Comparison of ENCODE assay signal across 1 cellular context in the genomic region with DNA sequence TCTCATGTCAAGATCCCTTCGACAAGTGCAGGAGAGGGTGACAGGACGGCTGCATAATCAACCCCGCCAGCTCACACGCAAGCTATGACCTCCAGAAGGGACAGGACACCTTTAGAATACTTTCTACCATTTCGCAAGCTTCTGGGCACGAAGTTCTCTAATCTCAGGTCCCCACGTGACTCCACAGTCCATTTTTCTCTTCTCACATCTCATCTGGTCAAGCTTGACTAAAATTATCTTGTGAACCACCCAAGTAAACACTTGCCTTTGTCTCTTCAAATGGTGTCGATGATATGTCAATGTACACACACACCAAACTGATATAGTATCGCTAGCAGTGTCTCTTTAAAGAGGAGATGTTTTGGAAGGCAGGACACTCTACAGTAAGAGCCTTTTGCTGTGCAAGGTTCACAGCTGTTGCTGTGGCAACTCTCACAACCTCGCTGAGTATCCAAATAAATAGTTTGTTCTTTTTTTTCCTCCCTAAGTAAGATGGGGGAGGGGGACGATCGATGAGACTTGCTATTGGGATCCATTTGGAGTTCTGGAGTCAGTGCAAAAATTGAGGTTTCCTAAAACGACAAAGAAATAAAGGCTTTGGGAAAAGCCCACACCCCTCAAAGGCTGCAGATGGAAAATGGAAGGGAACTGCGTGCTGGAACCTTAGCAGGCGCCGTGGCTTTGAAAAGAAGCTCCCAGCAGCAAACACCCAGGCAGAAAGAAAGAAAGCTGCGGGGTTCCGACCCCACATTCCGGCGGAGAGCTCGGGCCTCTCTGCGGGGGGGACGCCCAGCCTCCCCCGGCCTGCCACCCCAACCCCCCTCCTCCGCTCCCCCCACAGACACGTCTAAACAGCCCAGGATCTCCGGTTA.
TF ChIP-seq lines count a peak whose summit lies in the region.

No MANE protein-coding gene starts in this region.

TF ChIP-seq in HepG2, 621 proteins besides CTCF, POLR2A, EP300 and RAD21 (continued from another document and continues in another):
- TF ChIP-seq, protein P1, sequence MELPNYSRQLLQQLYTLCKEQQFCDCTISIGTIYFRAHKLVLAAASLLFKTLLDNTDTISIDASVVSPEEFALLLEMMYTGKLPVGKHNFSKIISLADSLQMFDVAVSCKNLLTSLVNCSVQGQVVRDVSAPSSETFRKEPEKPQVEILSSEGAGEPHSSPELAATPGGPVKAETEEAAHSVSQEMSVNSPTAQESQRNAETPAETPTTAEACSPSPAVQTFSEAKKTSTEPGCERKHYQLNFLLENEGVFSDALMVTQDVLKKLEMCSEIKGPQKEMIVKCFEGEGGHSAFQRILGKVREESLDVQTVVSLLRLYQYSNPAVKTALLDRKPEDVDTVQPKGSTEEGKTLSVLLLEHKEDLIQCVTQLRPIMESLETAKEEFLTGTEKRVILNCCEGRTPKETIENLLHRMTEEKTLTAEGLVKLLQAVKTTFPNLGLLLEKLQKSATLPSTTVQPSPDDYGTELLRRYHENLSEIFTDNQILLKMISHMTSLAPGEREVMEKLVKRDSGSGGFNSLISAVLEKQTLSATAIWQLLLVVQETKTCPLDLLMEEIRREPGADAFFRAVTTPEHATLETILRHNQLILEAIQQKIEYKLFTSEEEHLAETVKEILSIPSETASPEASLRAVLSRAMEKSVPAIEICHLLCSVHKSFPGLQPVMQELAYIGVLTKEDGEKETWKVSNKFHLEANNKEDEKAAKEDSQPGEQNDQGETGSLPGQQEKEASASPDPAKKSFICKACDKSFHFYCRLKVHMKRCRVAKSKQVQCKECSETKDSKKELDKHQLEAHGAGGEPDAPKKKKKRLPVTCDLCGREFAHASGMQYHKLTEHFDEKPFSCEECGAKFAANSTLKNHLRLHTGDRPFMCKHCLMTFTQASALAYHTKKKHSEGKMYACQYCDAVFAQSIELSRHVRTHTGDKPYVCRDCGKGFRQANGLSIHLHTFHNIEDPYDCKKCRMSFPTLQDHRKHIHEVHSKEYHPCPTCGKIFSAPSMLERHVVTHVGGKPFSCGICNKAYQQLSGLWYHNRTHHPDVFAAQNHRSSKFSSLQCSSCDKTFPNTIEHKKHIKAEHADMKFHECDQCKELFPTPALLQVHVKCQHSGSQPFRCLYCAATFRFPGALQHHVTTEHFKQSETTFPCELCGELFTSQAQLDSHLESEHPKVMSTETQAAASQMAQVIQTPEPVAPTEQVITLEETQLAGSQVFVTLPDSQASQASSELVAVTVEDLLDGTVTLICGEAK (IDR thresholded peaks at IDR 0.05) = no peak
- TF ChIP-seq, protein P1 (CRISPR knock-in tag; IDR thresholded peaks at IDR 0.05) = no peak
- no peak for TF ChIP-seq HNRNPL (IDR thresholded peaks at IDR 0.05; ENCODE audit: low read depth, low read length)
- no peak for TF ChIP-seq ZNF766 (CRISPR knock-in tag; IDR thresholded peaks at IDR 0.05; ENCODE audit: borderline replicate concordance)
- TF ChIP-seq SALL1 (CRISPR knock-in tag; IDR thresholded peaks at IDR 0.05) = no peak; the same call in 1 of the 2 replicates
- TF ChIP-seq ZBTB38 (CRISPR knock-in tag; IDR thresholded peaks at IDR 0.05) = no peak
- TF ChIP-seq, protein P2, sequence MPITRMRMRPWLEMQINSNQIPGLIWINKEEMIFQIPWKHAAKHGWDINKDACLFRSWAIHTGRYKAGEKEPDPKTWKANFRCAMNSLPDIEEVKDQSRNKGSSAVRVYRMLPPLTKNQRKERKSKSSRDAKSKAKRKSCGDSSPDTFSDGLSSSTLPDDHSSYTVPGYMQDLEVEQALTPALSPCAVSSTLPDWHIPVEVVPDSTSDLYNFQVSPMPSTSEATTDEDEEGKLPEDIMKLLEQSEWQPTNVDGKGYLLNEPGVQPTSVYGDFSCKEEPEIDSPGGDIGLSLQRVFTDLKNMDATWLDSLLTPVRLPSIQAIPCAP (CRISPR knock-in tag; IDR thresholded peaks at IDR 0.05; ENCODE audit: low read depth) = no peak
- TF ChIP-seq HOXA7 (CRISPR knock-in tag; IDR thresholded peaks at IDR 0.05) = no peak
- TF ChIP-seq HCFC1 (IDR thresholded peaks at IDR 0.05; ENCODE audit: low read depth, low read length) = no peak
- no peak for TF ChIP-seq CHD4 (IDR thresholded peaks at IDR 0.05; ENCODE audit: borderline replicate concordance, low read length)
- TF ChIP-seq, protein P3, sequence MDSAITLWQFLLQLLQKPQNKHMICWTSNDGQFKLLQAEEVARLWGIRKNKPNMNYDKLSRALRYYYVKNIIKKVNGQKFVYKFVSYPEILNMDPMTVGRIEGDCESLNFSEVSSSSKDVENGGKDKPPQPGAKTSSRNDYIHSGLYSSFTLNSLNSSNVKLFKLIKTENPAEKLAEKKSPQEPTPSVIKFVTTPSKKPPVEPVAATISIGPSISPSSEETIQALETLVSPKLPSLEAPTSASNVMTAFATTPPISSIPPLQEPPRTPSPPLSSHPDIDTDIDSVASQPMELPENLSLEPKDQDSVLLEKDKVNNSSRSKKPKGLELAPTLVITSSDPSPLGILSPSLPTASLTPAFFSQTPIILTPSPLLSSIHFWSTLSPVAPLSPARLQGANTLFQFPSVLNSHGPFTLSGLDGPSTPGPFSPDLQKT (CRISPR knock-in tag; IDR thresholded peaks at IDR 0.05; ENCODE audit: borderline replicate concordance) = no peak
- TF ChIP-seq, protein P4, sequence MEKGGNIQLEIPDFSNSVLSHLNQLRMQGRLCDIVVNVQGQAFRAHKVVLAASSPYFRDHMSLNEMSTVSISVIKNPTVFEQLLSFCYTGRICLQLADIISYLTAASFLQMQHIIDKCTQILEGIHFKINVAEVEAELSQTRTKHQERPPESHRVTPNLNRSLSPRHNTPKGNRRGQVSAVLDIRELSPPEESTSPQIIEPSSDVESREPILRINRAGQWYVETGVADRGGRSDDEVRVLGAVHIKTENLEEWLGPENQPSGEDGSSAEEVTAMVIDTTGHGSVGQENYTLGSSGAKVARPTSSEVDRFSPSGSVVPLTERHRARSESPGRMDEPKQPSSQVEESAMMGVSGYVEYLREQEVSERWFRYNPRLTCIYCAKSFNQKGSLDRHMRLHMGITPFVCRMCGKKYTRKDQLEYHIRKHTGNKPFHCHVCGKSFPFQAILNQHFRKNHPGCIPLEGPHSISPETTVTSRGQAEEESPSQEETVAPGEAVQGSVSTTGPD (CRISPR knock-in tag; IDR thresholded peaks at IDR 0.05) = no peak
- TF ChIP-seq ZNF569 (CRISPR knock-in tag; IDR thresholded peaks at IDR 0.05; ENCODE audit: borderline replicate concordance) = no peak
- no peak for TF ChIP-seq FOXO1 (CRISPR knock-in tag; IDR thresholded peaks at IDR 0.05)
- no peak for TF ChIP-seq MAF1 (CRISPR knock-in tag; IDR thresholded peaks at IDR 0.05; ENCODE audit: borderline replicate concordance)
- no peak for TF ChIP-seq EEA1 (CRISPR knock-in tag; IDR thresholded peaks at IDR 0.05; ENCODE audit: borderline replicate concordance)
- no peak for TF ChIP-seq CBX1 (IDR thresholded peaks at IDR 0.05; ENCODE audit: low read depth)
- TF ChIP-seq, protein P5, sequence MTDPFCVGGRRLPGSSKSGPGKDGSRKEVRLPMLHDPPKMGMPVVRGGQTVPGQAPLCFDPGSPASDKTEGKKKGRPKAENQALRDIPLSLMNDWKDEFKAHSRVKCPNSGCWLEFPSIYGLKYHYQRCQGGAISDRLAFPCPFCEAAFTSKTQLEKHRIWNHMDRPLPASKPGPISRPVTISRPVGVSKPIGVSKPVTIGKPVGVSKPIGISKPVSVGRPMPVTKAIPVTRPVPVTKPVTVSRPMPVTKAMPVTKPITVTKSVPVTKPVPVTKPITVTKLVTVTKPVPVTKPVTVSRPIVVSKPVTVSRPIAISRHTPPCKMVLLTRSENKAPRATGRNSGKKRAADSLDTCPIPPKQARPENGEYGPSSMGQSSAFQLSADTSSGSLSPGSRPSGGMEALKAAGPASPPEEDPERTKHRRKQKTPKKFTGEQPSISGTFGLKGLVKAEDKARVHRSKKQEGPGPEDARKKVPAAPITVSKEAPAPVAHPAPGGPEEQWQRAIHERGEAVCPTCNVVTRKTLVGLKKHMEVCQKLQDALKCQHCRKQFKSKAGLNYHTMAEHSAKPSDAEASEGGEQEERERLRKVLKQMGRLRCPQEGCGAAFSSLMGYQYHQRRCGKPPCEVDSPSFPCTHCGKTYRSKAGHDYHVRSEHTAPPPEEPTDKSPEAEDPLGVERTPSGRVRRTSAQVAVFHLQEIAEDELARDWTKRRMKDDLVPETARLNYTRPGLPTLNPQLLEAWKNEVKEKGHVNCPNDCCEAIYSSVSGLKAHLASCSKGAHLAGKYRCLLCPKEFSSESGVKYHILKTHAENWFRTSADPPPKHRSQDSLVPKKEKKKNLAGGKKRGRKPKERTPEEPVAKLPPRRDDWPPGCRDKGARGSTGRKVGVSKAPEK (CRISPR knock-in tag; IDR thresholded peaks at IDR 0.05; ENCODE audit: borderline replicate concordance) = peak; percentile 71; the same call in 1 of the 2 replicates
- no peak for TF ChIP-seq ZNF816 (CRISPR knock-in tag; IDR thresholded peaks at IDR 0.05; ENCODE audit: borderline replicate concordance)
- no peak for TF ChIP-seq KAT7 (CRISPR knock-in tag; IDR thresholded peaks at IDR 0.05; ENCODE audit: borderline replicate concordance)
- peak; percentile 84 for TF ChIP-seq RFX1 (IDR thresholded peaks at IDR 0.05)
- TF ChIP-seq, protein P6, sequence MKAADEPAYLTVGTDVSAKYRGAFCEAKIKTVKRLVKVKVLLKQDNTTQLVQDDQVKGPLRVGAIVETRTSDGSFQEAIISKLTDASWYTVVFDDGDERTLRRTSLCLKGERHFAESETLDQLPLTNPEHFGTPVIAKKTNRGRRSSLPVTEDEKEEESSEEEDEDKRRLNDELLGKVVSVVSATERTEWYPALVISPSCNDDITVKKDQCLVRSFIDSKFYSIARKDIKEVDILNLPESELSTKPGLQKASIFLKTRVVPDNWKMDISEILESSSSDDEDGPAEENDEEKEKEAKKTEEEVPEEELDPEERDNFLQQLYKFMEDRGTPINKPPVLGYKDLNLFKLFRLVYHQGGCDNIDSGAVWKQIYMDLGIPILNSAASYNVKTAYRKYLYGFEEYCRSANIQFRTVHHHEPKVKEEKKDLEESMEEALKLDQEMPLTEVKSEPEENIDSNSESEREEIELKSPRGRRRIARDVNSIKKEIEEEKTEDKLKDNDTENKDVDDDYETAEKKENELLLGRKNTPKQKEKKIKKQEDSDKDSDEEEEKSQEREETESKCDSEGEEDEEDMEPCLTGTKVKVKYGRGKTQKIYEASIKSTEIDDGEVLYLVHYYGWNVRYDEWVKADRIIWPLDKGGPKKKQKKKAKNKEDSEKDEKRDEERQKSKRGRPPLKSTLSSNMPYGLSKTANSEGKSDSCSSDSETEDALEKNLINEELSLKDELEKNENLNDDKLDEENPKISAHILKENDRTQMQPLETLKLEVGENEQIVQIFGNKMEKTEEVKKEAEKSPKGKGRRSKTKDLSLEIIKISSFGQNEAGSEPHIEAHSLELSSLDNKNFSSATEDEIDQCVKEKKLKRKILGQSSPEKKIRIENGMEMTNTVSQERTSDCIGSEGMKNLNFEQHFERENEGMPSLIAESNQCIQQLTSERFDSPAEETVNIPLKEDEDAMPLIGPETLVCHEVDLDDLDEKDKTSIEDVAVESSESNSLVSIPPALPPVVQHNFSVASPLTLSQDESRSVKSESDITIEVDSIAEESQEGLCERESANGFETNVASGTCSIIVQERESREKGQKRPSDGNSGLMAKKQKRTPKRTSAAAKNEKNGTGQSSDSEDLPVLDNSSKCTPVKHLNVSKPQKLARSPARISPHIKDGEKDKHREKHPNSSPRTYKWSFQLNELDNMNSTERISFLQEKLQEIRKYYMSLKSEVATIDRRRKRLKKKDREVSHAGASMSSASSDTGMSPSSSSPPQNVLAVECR (CRISPR knock-in tag; IDR thresholded peaks at IDR 0.05; ENCODE audit: borderline replicate concordance) = peak; percentile 13; the same call in 1 of the 2 replicates
- TF ChIP-seq NFE2L2 (IDR thresholded peaks at IDR 0.05; ENCODE audit: low read length) = no peak
- TF ChIP-seq, protein P7, sequence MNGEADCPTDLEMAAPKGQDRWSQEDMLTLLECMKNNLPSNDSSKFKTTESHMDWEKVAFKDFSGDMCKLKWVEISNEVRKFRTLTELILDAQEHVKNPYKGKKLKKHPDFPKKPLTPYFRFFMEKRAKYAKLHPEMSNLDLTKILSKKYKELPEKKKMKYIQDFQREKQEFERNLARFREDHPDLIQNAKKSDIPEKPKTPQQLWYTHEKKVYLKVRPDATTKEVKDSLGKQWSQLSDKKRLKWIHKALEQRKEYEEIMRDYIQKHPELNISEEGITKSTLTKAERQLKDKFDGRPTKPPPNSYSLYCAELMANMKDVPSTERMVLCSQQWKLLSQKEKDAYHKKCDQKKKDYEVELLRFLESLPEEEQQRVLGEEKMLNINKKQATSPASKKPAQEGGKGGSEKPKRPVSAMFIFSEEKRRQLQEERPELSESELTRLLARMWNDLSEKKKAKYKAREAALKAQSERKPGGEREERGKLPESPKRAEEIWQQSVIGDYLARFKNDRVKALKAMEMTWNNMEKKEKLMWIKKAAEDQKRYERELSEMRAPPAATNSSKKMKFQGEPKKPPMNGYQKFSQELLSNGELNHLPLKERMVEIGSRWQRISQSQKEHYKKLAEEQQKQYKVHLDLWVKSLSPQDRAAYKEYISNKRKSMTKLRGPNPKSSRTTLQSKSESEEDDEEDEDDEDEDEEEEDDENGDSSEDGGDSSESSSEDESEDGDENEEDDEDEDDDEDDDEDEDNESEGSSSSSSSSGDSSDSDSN (CRISPR knock-in tag; IDR thresholded peaks at IDR 0.05) = no peak
- TF ChIP-seq IKZF1 (IDR thresholded peaks at IDR 0.05) = no peak
- TF ChIP-seq ZNF17 (CRISPR knock-in tag; IDR thresholded peaks at IDR 0.05) = no peak
- TF ChIP-seq HMGA1 (CRISPR knock-in tag; conservative IDR thresholded peaks at IDR 0.05) = no peak
- TF ChIP-seq ZFP36 (IDR thresholded peaks at IDR 0.05; ENCODE audit: borderline replicate concordance, low read depth, low read length, partially characterized antibody) = no peak
